Comparison of ENCODE assay signal across 18 cellular contexts in genomic region chr22:46092011-46092410, GRCh38. TPM values are rescaled to one million over a fixed set of nuclear protein-coding genes. Genes with fewer than 3 reads are reported as not detected.
DNase-seq lines count a peak whose midpoint lies in the region; ATAC-seq and TF ChIP-seq lines count a peak whose summit lies in the region.
"Had no signal": no experiment of that assay in that cellular context is flagged by ENCODE, and none has a peak within 500 bp of the region (broad histone marks: within the 10 kb centered on the region; RNA-seq: fewer than 3 reads in every experiment).

No MANE protein-coding gene starts in this region.

- H3K36me3 ChIP-seq in adrenal gland (replicated peaks in 1 of 2) (peaks cover 0 to 36% of the 10 kb centered on the region in 2 donors), fibroblast of lung (ENCODE audit: control insufficient read depth, insufficient read depth, low read length) (peaks cover 58% of the 10 kb centered on the region), tibial artery (peaks cover 0 to 38% (median 15%) of the 10 kb centered on the region in 3 donors)
- H3K36me3 ChIP-seq: right lobe of liver had no signal

- H3K9me3 ChIP-seq in adrenal gland (replicated peaks in 1 of 3) (no peaks in the 10 kb centered on the region), fibroblast of lung (ENCODE audit: control insufficient read depth, insufficient read depth, low read depth, low read length) (no peaks in the 10 kb centered on the region), tibial artery (no peaks in the 10 kb centered on the region), T-helper 17 cell (ENCODE audit: control insufficient read depth, low read length, poor library complexity, severe bottlenecking) (no peaks in the 10 kb centered on the region)
- H3K9me3 ChIP-seq: BLaER1, HAP-1, right lobe of liver had no signal

- H3K36me3 Mint-ChIP-seq in osteocyte (ENCODE audit: unreplicated experiment) (peaks cover 9% of the 10 kb centered on the region), T-helper 17 cell (ENCODE audit: low read depth) (no peaks in the 10 kb centered on the region)
- H3K36me3 Mint-ChIP-seq: activated CD8-positive, alpha-beta memory T cell treated with anti-CD3 and anti-CD28 coated beads, Interleukin-2, amount 10 ng/mL, durations not matched to agents 7 days and 5 days; IgD-negative memory B cell had no signal

- H3K27me3 ChIP-seq in adrenal gland (no peaks in the 10 kb centered on the region), fibroblast of lung (ENCODE audit: control insufficient read depth, insufficient read depth, low read length) (no peaks in the 10 kb centered on the region), tibial artery (no peaks in the 10 kb centered on the region)
- H3K27me3 ChIP-seq: BLaER1, right lobe of liver had no signal

- H3K9ac ChIP-seq in fibroblast of lung (ENCODE audit: insufficient read depth, low read length), result peak overlapping the region; percentile 20
- H3K9ac ChIP-seq: BLaER1 had no signal

- H3K27ac Mint-ChIP-seq in osteocyte (ENCODE audit: unreplicated experiment), result peak overlapping the region; percentile 50
- no peak overlapping the region for H3K27ac Mint-ChIP-seq in T-helper 17 cell
- H3K27ac Mint-ChIP-seq: activated CD8-positive, alpha-beta memory T cell treated with anti-CD3 and anti-CD28 coated beads, Interleukin-2, amount 10 ng/mL, durations not matched to agents 7 days and 5 days; IgD-negative memory B cell had no signal

- H3K4me3 ChIP-seq in adrenal gland, result no peak overlapping the region
- H3K4me3 ChIP-seq in fibroblast of lung (replicated peaks in 1 of 4; ENCODE audit: control extremely low read depth in 1 of 4, insufficient read depth in 1 of 4, low read depth in 3 of 4, low read length in 4 of 4), result peak overlapping the region in 1 of 4 experiments; percentile 14
- no peak overlapping the region for H3K4me3 ChIP-seq in tibial artery
- H3K4me3 ChIP-seq: BLaER1, HAP-1, right lobe of liver had no signal

- DNase-seq in adrenal gland (no peak), fibroblast of lung (ENCODE audit: low read depth in 2 of 2) (no peak), osteocyte (ENCODE audit: extremely low spot score, unreplicated experiment) (no peak), tibial artery (no peak), Kasumi-1 (lab: John Stamatoyannopoulos, UW) (no peak), SIG-M5 (lab: John Stamatoyannopoulos, UW) (no peak), T-helper 17 cell (no peak)
- DNase-seq: activated CD8-positive, alpha-beta memory T cell treated with anti-CD3 and anti-CD28 coated beads, Interleukin-2, amount 10 ng/mL, durations not matched to agents 7 days and 5 days; activated naive CD4-positive, alpha-beta T cell; head of caudate nucleus; NCI-H1092; NCI-H2227 treated with DMSO at 0.1 percent for 48 hours; stimulated activated naive CD4-positive, alpha-beta T cell had no signal

- no peak for TF ChIP-seq POLR2A in adrenal gland (IDR thresholded peaks at IDR 0.05)

- H3K9me3 Mint-ChIP-seq in osteocyte (ENCODE audit: unreplicated experiment), result no peaks in the 10 kb centered on the region
- H3K9me3 Mint-ChIP-seq: IgD-negative memory B cell had no signal

- H2AFZ ChIP-seq in fibroblast of lung (ENCODE audit: low read length), result no peak overlapping the region

- H3K4me1 Mint-ChIP-seq in osteocyte (ENCODE audit: unreplicated experiment), result peaks cover 31% of the 10 kb centered on the region
- peaks cover 7% of the 10 kb centered on the region for H3K4me1 Mint-ChIP-seq in T-helper 17 cell
- H3K4me1 Mint-ChIP-seq: IgD-negative memory B cell had no signal

- H3K4me2 ChIP-seq in fibroblast of lung (ENCODE audit: extremely low read depth, insufficient read depth, low read length), result peak overlapping the region; percentile 77
- H3K4me2 ChIP-seq: BLaER1 had no signal

- H3K79me2 ChIP-seq in fibroblast of lung (ENCODE audit: control insufficient read depth, insufficient read depth, low read length), result peaks cover 97% of the 10 kb centered on the region

- no peak for ATAC-seq in HG02763 (IDR thresholded peaks at IDR 0.05; ENCODE audit: unreplicated experiment)
- no peak for ATAC-seq in T-helper 17 cell
- ATAC-seq: activated CD8-positive, alpha-beta memory T cell treated with anti-CD3 and anti-CD28 coated beads, Interleukin-2, amount 10 ng/mL, durations not matched to agents 7 days and 5 days; right lobe of liver had no signal

- intact Hi-C loops in adrenal gland (cut with DNase I), result no loop called here
- intact Hi-C loops in tibial artery (cut with DNase I; ENCODE audit: low total_unique reads), result no loop called here

- H4K20me1 ChIP-seq in fibroblast of lung (ENCODE audit: control insufficient read depth, extremely low read depth, insufficient read depth, low read length), result peaks cover 5% of the 10 kb centered on the region

- 52 to 59% (median 55%) methylated on average over 7 to 13 of the region's 13 CpGs for WGBS in adrenal gland, 4 donors

- peaks cover 63 to 93% of the 10 kb centered on the region in 2 donors for H3K4me1 ChIP-seq in adrenal gland (replicated peaks in 1 of 2)
- peaks cover 53% of the 10 kb centered on the region for H3K4me1 ChIP-seq in fibroblast of lung (ENCODE audit: control insufficient read depth, extremely low read depth, insufficient read depth, low read length)
- H3K4me1 ChIP-seq in tibial artery, result peaks cover 24 to 100% (median 96%) of the 10 kb centered on the region in 4 donors
- H3K4me1 ChIP-seq: HAP-1 had no signal

- H3K4me3 Mint-ChIP-seq in osteocyte (ENCODE audit: unreplicated experiment) (no peak overlapping the region), T-helper 17 cell (no peak overlapping the region)
- H3K4me3 Mint-ChIP-seq: activated CD8-positive, alpha-beta memory T cell treated with anti-CD3 and anti-CD28 coated beads, Interleukin-2, amount 10 ng/mL, durations not matched to agents 7 days and 5 days; IgD-negative memory B cell had no signal

- H3K27ac ChIP-seq in adrenal gland, result peak overlapping the region in 4 of 5 donors; percentile 54 to 100 (median 98)
- H3K27ac ChIP-seq in fibroblast of lung (ENCODE audit: insufficient read depth, low read length), result peak overlapping the region; percentile 97
- peak overlapping the region; percentile 97 to 99 for H3K27ac ChIP-seq in tibial artery
- H3K27ac ChIP-seq: BLaER1, right lobe of liver had no signal

- no peak for TF ChIP-seq CTCF in adrenal gland (IDR thresholded peaks at IDR 0.05)
- TF ChIP-seq CTCF in fibroblast of lung (conservative IDR thresholded peaks at IDR 0.05 in 1 of 2, IDR thresholded peaks at IDR 0.05 in 1 of 2; ENCODE audit: low read depth in 1 of 2, low read length in 2 of 2), result no peak
- no peak for TF ChIP-seq CTCF in osteocyte (IDR thresholded peaks at IDR 0.05)
- no peak for TF ChIP-seq CTCF in tibial artery (IDR thresholded peaks at IDR 0.05)

- H3K27me3 Mint-ChIP-seq in osteocyte (ENCODE audit: unreplicated experiment) (no peaks in the 10 kb centered on the region), T-helper 17 cell (no peaks in the 10 kb centered on the region)
- H3K27me3 Mint-ChIP-seq: activated CD8-positive, alpha-beta memory T cell treated with anti-CD3 and anti-CD28 coated beads, Interleukin-2, amount 10 ng/mL, durations not matched to agents 7 days and 5 days; IgD-negative memory B cell had no signal

RNA-seq across cellular contexts. Expression of gene PPARA, which starts 58.3 kb away (rescaled TPM):
- total RNA-seq in adrenal gland (100 to 1,000 TPM in 1 of 8 donors, 10 to 100 TPM in 7; 27.6 to 208 (median 41.7) TPM), fibroblast of lung (14.6 and 17.5 TPM in 2 replicates), osteocyte (21.8 and 21.9 TPM in 2 replicates), T-helper 17 cell (10 to 100 TPM; 11.7 to 12.3 TPM)
- polyA plus RNA-seq in adrenal gland (10 to 100 TPM in 1 of 3 donors, 1 to 10 TPM in 2; 5.1 to 17.0 (median 8.4) TPM), fibroblast of lung (7.9 and 10.2 TPM in 2 replicates)
- 5.4 and 7.3 TPM in 2 replicates for polyA plus RNA-seq in fibroblast of lung (2012)
- polyA minus RNA-seq in fibroblast of lung (ENCODE audit: low replicate concordance), result 17.7 and 19.3 TPM in 2 replicates
